Comparison of ENCODE assay signal across 23 cellular contexts in genomic region chr4:175833574-175834350, GRCh38. TPM values are rescaled to one million over a fixed set of nuclear protein-coding genes. Genes with fewer than 3 reads are reported as not detected.
DNase-seq lines count a peak whose midpoint lies in the region; ATAC-seq, FAIRE-seq and TF ChIP-seq lines count a peak whose summit lies in the region.
"Had no signal": no experiment of that assay in that cellular context is flagged by ENCODE, and none has a peak within 500 bp of the region (broad histone marks: within the 10 kb centered on the region; RNA-seq: fewer than 3 reads in every experiment).

No MANE protein-coding gene starts in this region.

- peak; percentile 31 for ATAC-seq in HG03442 (IDR thresholded peaks at IDR 0.05; ENCODE audit: unreplicated experiment)
- ATAC-seq: activated CD8-positive, alpha-beta T cell treated with anti-CD3 and anti-CD28 coated beads for 36 hours; CD8-positive, alpha-beta T cell; esophagus mucosa had no signal

- no peaks in the 10 kb centered on the region for H3K36me3 Mint-ChIP-seq in astrocyte (ENCODE audit: low read depth, unreplicated experiment)
- no peaks in the 10 kb centered on the region for H3K36me3 Mint-ChIP-seq in progenitor cell of endocrine pancreas (ENCODE audit: insufficient read depth)
- H3K36me3 Mint-ChIP-seq: activated naive CD8-positive, alpha-beta T cell treated with anti-CD3 and anti-CD28 coated beads, Interleukin-2, amount 10 ng/mL, durations not matched to agents 7 days and 5 days; CD8-positive, alpha-beta T cell; IgD-negative memory B cell had no signal

- H3K27me3 ChIP-seq in A673 (replicated peaks; ENCODE audit: insufficient read depth, low read depth, low read length, poor library complexity) = no peaks in the 10 kb centered on the region
- no peaks in the 10 kb centered on the region for H3K27me3 ChIP-seq in astrocyte (ENCODE audit: insufficient read depth, low read length)
- H3K27me3 ChIP-seq: upper lobe of left lung had no signal

- H3K4me3 ChIP-seq in A673 (ENCODE audit: low read depth, low read length, poor library complexity, severe bottlenecking) = no peak overlapping the region
- H3K4me3 ChIP-seq in astrocyte (ENCODE audit: insufficient read depth, low read depth, low read length) = no peak overlapping the region
- H3K4me3 ChIP-seq: upper lobe of left lung had no signal

- DNase-seq in A673 (ENCODE audit: low spot score) (peak; percentile 2), astrocyte (ENCODE audit: low read depth) (peak; percentile 14), midbrain (lab: John Stamatoyannopoulos, UW) (peak; percentile 20), HuH-7 (ENCODE audit: low spot score) (no peak), MV-4-11 (lab: John Stamatoyannopoulos, UW) (no peak), progenitor cell of endocrine pancreas (ENCODE audit: low spot score, unreplicated experiment) (no peak)
- DNase-seq in NK-92 treated with Interleukin-12 subunit alpha and Interleukin-12 subunit beta, amount 100 ng/mL, for 24 hours (lab: John Stamatoyannopoulos, UW) = no peak
- DNase-seq: activated CD8-positive, alpha-beta T cell treated with anti-CD3 and anti-CD28 coated beads for 36 hours; activated naive CD8-positive, alpha-beta T cell treated with anti-CD3 and anti-CD28 coated beads, Interleukin-2, amount 10 ng/mL, durations not matched to agents 7 days and 5 days; CD8-positive, alpha-beta T cell; head of caudate nucleus; HFFc6; NCI-H1417 treated with DMSO at 0.1 percent for 48 hours; NCI-H510A; small intestine; SW 1271; upper lobe of left lung had no signal

- H3K9ac ChIP-seq in astrocyte (ENCODE audit: low read length) = no peak overlapping the region

- BruUV-seq in A673 (replicated peaks; lab: Mats Ljungman, UMichigan) = no TSS peak

- H3K27me3 Mint-ChIP-seq in astrocyte (ENCODE audit: low read depth, unreplicated experiment) (no peaks in the 10 kb centered on the region), progenitor cell of endocrine pancreas (no peaks in the 10 kb centered on the region)
- H3K27me3 Mint-ChIP-seq: activated CD8-positive, alpha-beta T cell treated with anti-CD3 and anti-CD28 coated beads for 36 hours; activated naive CD8-positive, alpha-beta T cell treated with anti-CD3 and anti-CD28 coated beads, Interleukin-2, amount 10 ng/mL, durations not matched to agents 7 days and 5 days; IgD-negative memory B cell had no signal

- H3K27ac ChIP-seq in A673 (ENCODE audit: low read depth, low read length, poor library complexity, severe bottlenecking) (no peak overlapping the region), astrocyte (ENCODE audit: low read depth, low read length) (no peak overlapping the region)
- H3K27ac ChIP-seq: upper lobe of left lung had no signal

- no peak for TF ChIP-seq CTCF in A673 (conservative IDR thresholded peaks at IDR 0.05; ENCODE audit: low read depth, low read length)
- no peak for TF ChIP-seq CTCF in astrocyte (IDR thresholded peaks at IDR 0.05; ENCODE audit: insufficient read depth, low read depth, low read length)
- no peak for TF ChIP-seq CTCF in progenitor cell of endocrine pancreas (IDR thresholded peaks at IDR 0.05; ENCODE audit: unreplicated experiment)

- no peak overlapping the region for H2AFZ ChIP-seq in astrocyte (ENCODE audit: low read depth, low read length)

- no peaks in the 10 kb centered on the region for H4K20me1 ChIP-seq in astrocyte (ENCODE audit: insufficient read depth, low read length)

- H3K36me3 ChIP-seq in A673 (ENCODE audit: insufficient read depth, low read length, poor library complexity, severe bottlenecking) (no peaks in the 10 kb centered on the region), astrocyte (ENCODE audit: insufficient read depth, low read length) (no peaks in the 10 kb centered on the region)
- H3K36me3 ChIP-seq: upper lobe of left lung had no signal

- POLR2A ChIA-PET in A673 (lab: Charles Lee; ENCODE audit: low non-redundant PET) = no interaction called here

- no peaks in the 10 kb centered on the region for H3K9me3 Mint-ChIP-seq in astrocyte (ENCODE audit: unreplicated experiment)
- H3K9me3 Mint-ChIP-seq in progenitor cell of endocrine pancreas (ENCODE audit: low read depth) = peaks cover 4% of the 10 kb centered on the region
- H3K9me3 Mint-ChIP-seq: activated CD8-positive, alpha-beta T cell treated with anti-CD3 and anti-CD28 coated beads for 36 hours; activated naive CD8-positive, alpha-beta T cell treated with anti-CD3 and anti-CD28 coated beads, Interleukin-2, amount 10 ng/mL, durations not matched to agents 7 days and 5 days had no signal

- FAIRE-seq in astrocyte (lab: Jason Lieb, UNC) = no peak
- FAIRE-seq: colon, GM12891, keratinocyte, small intestine had no signal

- H3K4me3 Mint-ChIP-seq in astrocyte (ENCODE audit: unreplicated experiment) (no peak overlapping the region), progenitor cell of endocrine pancreas (ENCODE audit: low read depth) (no peak overlapping the region)
- H3K4me3 Mint-ChIP-seq: activated CD8-positive, alpha-beta T cell treated with anti-CD3 and anti-CD28 coated beads for 36 hours; activated naive CD8-positive, alpha-beta T cell treated with anti-CD3 and anti-CD28 coated beads, Interleukin-2, amount 10 ng/mL, durations not matched to agents 7 days and 5 days; CD8-positive, alpha-beta T cell; HFFc6; IgD-negative memory B cell had no signal

- peak overlapping the region; percentile 61 for H3K4me2 ChIP-seq in astrocyte (ENCODE audit: low read length)

- peaks cover 4% of the 10 kb centered on the region for H3K4me1 ChIP-seq in A673 (ENCODE audit: insufficient read depth, low read length, poor library complexity, severe bottlenecking)
- no peaks in the 10 kb centered on the region for H3K4me1 ChIP-seq in astrocyte (ENCODE audit: insufficient read depth, low read length)
- H3K4me1 ChIP-seq: upper lobe of left lung had no signal

- H3K4me1 Mint-ChIP-seq in astrocyte (ENCODE audit: low read depth, unreplicated experiment) (no peaks in the 10 kb centered on the region), progenitor cell of endocrine pancreas (ENCODE audit: low read depth) (no peaks in the 10 kb centered on the region)
- H3K4me1 Mint-ChIP-seq: activated naive CD8-positive, alpha-beta T cell treated with anti-CD3 and anti-CD28 coated beads, Interleukin-2, amount 10 ng/mL, durations not matched to agents 7 days and 5 days; IgD-negative memory B cell had no signal

- no peaks in the 10 kb centered on the region for H3K79me2 ChIP-seq in astrocyte (ENCODE audit: insufficient read depth, low read length)

- no peak overlapping the region for H3K27ac Mint-ChIP-seq in astrocyte (ENCODE audit: unreplicated experiment)
- no peak overlapping the region for H3K27ac Mint-ChIP-seq in progenitor cell of endocrine pancreas
- H3K27ac Mint-ChIP-seq: activated CD8-positive, alpha-beta T cell treated with anti-CD3 and anti-CD28 coated beads for 36 hours; activated naive CD8-positive, alpha-beta T cell treated with anti-CD3 and anti-CD28 coated beads, Interleukin-2, amount 10 ng/mL, durations not matched to agents 7 days and 5 days; CD8-positive, alpha-beta T cell; HFFc6; IgD-negative memory B cell had no signal

- intact Hi-C loops in A673 (cut with micrococcal nuclease; ENCODE audit: unreplicated experiment) = no loop called here

- H3K9me3 ChIP-seq in A673 (ENCODE audit: low read depth, low read length, poor library complexity, severe bottlenecking) (no peaks in the 10 kb centered on the region), astrocyte (ENCODE audit: insufficient read depth, low read depth, low read length) (no peaks in the 10 kb centered on the region)
- H3K9me3 ChIP-seq: upper lobe of left lung had no signal

- CTCF ChIA-PET in A673 (lab: Charles Lee) = interaction anchor here (0.7 kb wide), 1 partner anchor 275 kb away, joined by 5 read pairs; no protein-coding TSS in a partner anchor

RNA-seq across cellular contexts. Expression of gene GPM6A, which starts 21.7 kb away (rescaled TPM):
- total RNA-seq in A673 (2021) = 0.11 TPM in 1 of 2 replicates, not detected in the other
- 1.9 and 2.2 TPM in 2 replicates for total RNA-seq in astrocyte
- 9.2 and 10.6 TPM in 2 replicates for total RNA-seq in progenitor cell of endocrine pancreas
- total RNA-seq: activated CD8-positive, alpha-beta T cell treated with anti-CD3 and anti-CD28 coated beads for 36 hours; activated naive CD8-positive, alpha-beta T cell treated with anti-CD3 and anti-CD28 coated beads, Interleukin-2, amount 10 ng/mL, durations not matched to agents 7 days and 5 days; HFFc6 had no signal

Comparison
In these comparisons a context has a peak if more than half of its experiments do, and no peak if none do; other contexts are left out.
1. DNase-seq: peak in A673 (single experiment), astrocyte (single experiment) and midbrain (single experiment); none in HuH-7 (single experiment), NK-92 treated with Interleukin-12 subunit alpha and Interleukin-12 subunit beta, amount 100 ng/mL, for 24 hours (single experiment), MV-4-11 (single experiment) and progenitor cell of endocrine pancreas (single experiment).